In genomic region chr5:372911-373709, GRCh38 we compare ENCODE assay signal across 8 cellular contexts. TPM values are rescaled to one million over a fixed set of nuclear protein-coding genes. Genes with fewer than 3 reads are reported as not detected.
DNase-seq lines count a peak whose midpoint lies in the region; FAIRE-seq and TF ChIP-seq lines count a peak whose summit lies in the region.

No MANE protein-coding gene starts in this region.

- H3F3A ChIP-seq in neural progenitor cell (ENCODE audit: low read depth): no peaks in the 10 kb centered on the region

- H3K27me3 ChIP-seq in HUES6 (ENCODE audit: control insufficient read depth, insufficient read depth, low read length) (peaks cover 55% of the 10 kb centered on the region), neural progenitor cell (peaks cover 48% of the 10 kb centered on the region)

- peak overlapping the region; percentile 80 for H3K27ac Mint-ChIP-seq in activated naive CD4-positive, alpha-beta T cell treated with anti-CD3 and anti-CD28 coated beads, Interleukin-2, amount 10 ng/mL, durations not matched to agents 7 days and 5 days
- H3K27ac Mint-ChIP-seq in activated naive CD8-positive, alpha-beta T cell treated with anti-CD3 and anti-CD28 coated beads for 36 hours: peak overlapping the region; percentile 90
- H3K27ac Mint-ChIP-seq in neural progenitor cell: no peak overlapping the region
- H3K27ac Mint-ChIP-seq in endothelial cell (ENCODE audit: unreplicated experiment): no peak overlapping the region

- H3K4me2 ChIP-seq in neural progenitor cell: peak overlapping the region; percentile 81

- H3K4me3 Mint-ChIP-seq in activated naive CD4-positive, alpha-beta T cell treated with anti-CD3 and anti-CD28 coated beads, Interleukin-2, amount 10 ng/mL, durations not matched to agents 7 days and 5 days: peak overlapping the region; percentile 62
- H3K4me3 Mint-ChIP-seq in activated naive CD8-positive, alpha-beta T cell treated with anti-CD3 and anti-CD28 coated beads for 36 hours: peak overlapping the region; percentile 66
- H3K4me3 Mint-ChIP-seq in neural progenitor cell: no peak overlapping the region
- no peak overlapping the region for H3K4me3 Mint-ChIP-seq in endothelial cell (ENCODE audit: unreplicated experiment)

- FAIRE-seq in urothelium cell line (lab: Jason Lieb, UNC): no peak

- no peaks in the 10 kb centered on the region for H3K79me2 ChIP-seq in neural progenitor cell (ENCODE audit: low read depth)

- no peaks in the 10 kb centered on the region for H3K9me3 ChIP-seq in HUES6 (ENCODE audit: control insufficient read depth, insufficient read depth, low read depth, low read length)
- no peaks in the 10 kb centered on the region for H3K9me3 ChIP-seq in neural progenitor cell (ENCODE audit: low read depth)

- no peak overlapping the region for H2AFZ ChIP-seq in neural progenitor cell (replicated peaks)

- TF ChIP-seq CTCF in neural progenitor cell (IDR thresholded peaks at IDR 0.05): no peak
- TF ChIP-seq CTCF in endothelial cell (IDR thresholded peaks at IDR 0.05; ENCODE audit: unreplicated experiment): no peak

- H3K9ac ChIP-seq in HUES6 (ENCODE audit: low read length) (no peak overlapping the region), neural progenitor cell (no peak overlapping the region)

- H3K27ac ChIP-seq in HUES6 (ENCODE audit: low read depth, low read length) (no peak overlapping the region), neural progenitor cell (no peak overlapping the region)

- no peaks in the 10 kb centered on the region for H3K27me3 Mint-ChIP-seq in activated naive CD4-positive, alpha-beta T cell treated with anti-CD3 and anti-CD28 coated beads, Interleukin-2, amount 10 ng/mL, durations not matched to agents 7 days and 5 days
- H3K27me3 Mint-ChIP-seq in activated naive CD8-positive, alpha-beta T cell treated with anti-CD3 and anti-CD28 coated beads for 36 hours: no peaks in the 10 kb centered on the region
- H3K27me3 Mint-ChIP-seq in neural progenitor cell (ENCODE audit: insufficient read depth, low read depth) (peaks cover 26% of the 10 kb centered on the region), endothelial cell (ENCODE audit: unreplicated experiment) (peaks cover 6% of the 10 kb centered on the region)

- no peak for DNase-seq in activated naive CD4-positive, alpha-beta T cell treated with anti-CD3 and anti-CD28 coated beads, Interleukin-2, amount 10 ng/mL, durations not matched to agents 7 days and 5 days
- DNase-seq in activated naive CD4-positive, alpha-beta T cell treated with anti-CD3 and anti-CD28 coated beads, Interleukin-2, amount 50 U/mL, for 16 hours: no peak
- no peak for DNase-seq in activated naive CD8-positive, alpha-beta T cell treated with anti-CD3 and anti-CD28 coated beads for 36 hours
- DNase-seq in neural progenitor cell (ENCODE audit: low spot score) (no peak), endothelial cell (ENCODE audit: low spot score) (no peak), urothelium cell line (ENCODE audit: low spot score) (no peak), glomerular visceral epithelial cell (ENCODE audit: extremely low spot score) (no peak)

- peaks cover 85% of the 10 kb centered on the region for H3K4me1 Mint-ChIP-seq in activated naive CD4-positive, alpha-beta T cell treated with anti-CD3 and anti-CD28 coated beads, Interleukin-2, amount 10 ng/mL, durations not matched to agents 7 days and 5 days
- peaks cover 71% of the 10 kb centered on the region for H3K4me1 Mint-ChIP-seq in activated naive CD8-positive, alpha-beta T cell treated with anti-CD3 and anti-CD28 coated beads for 36 hours
- H3K4me1 Mint-ChIP-seq in neural progenitor cell (peaks cover 3% of the 10 kb centered on the region), endothelial cell (ENCODE audit: unreplicated experiment) (peaks cover 14% of the 10 kb centered on the region)

- H3K36me3 Mint-ChIP-seq in activated naive CD4-positive, alpha-beta T cell treated with anti-CD3 and anti-CD28 coated beads, Interleukin-2, amount 10 ng/mL, durations not matched to agents 7 days and 5 days: peaks cover 28% of the 10 kb centered on the region
- peaks cover 55% of the 10 kb centered on the region for H3K36me3 Mint-ChIP-seq in activated naive CD8-positive, alpha-beta T cell treated with anti-CD3 and anti-CD28 coated beads for 36 hours
- H3K36me3 Mint-ChIP-seq in neural progenitor cell: no peaks in the 10 kb centered on the region
- no peaks in the 10 kb centered on the region for H3K36me3 Mint-ChIP-seq in endothelial cell (ENCODE audit: low read depth, unreplicated experiment)

- H3K36me3 ChIP-seq in HUES6 (ENCODE audit: control insufficient read depth, insufficient read depth, low read length) (no peaks in the 10 kb centered on the region), neural progenitor cell (no peaks in the 10 kb centered on the region)

- H3K4me3 ChIP-seq in HUES6 (ENCODE audit: low read depth, low read length) (peak overlapping the region; percentile 47), neural progenitor cell (peak overlapping the region; percentile 46)

- CTCF ChIA-PET in activated naive CD4-positive, alpha-beta T cell treated with anti-CD3 and anti-CD28 coated beads, Interleukin-2, amount 10 ng/mL, durations not matched to agents 7 days and 5 days (lab: Charles Lee): no interaction called here

- H3K4me1 ChIP-seq in HUES6 (ENCODE audit: control insufficient read depth, insufficient read depth, low read length) (peaks cover 6% of the 10 kb centered on the region; the same call in 1 of the 2 replicates), neural progenitor cell (peaks cover 5% of the 10 kb centered on the region)

- H4K20me1 ChIP-seq in neural progenitor cell (ENCODE audit: low read depth): no peaks in the 10 kb centered on the region

- no peaks in the 10 kb centered on the region for H3K9me3 Mint-ChIP-seq in activated naive CD4-positive, alpha-beta T cell treated with anti-CD3 and anti-CD28 coated beads, Interleukin-2, amount 10 ng/mL, durations not matched to agents 7 days and 5 days
- no peaks in the 10 kb centered on the region for H3K9me3 Mint-ChIP-seq in activated naive CD8-positive, alpha-beta T cell treated with anti-CD3 and anti-CD28 coated beads for 36 hours
- no peaks in the 10 kb centered on the region for H3K9me3 Mint-ChIP-seq in neural progenitor cell
- H3K9me3 Mint-ChIP-seq in endothelial cell (ENCODE audit: unreplicated experiment): no peaks in the 10 kb centered on the region

RNA-seq across cellular contexts. Expression of gene AHRR, which starts 51.6 kb away (rescaled TPM):
- 10 to 100 TPM; 24.0 to 26.6 TPM for total RNA-seq in activated naive CD8-positive, alpha-beta T cell treated with anti-CD3 and anti-CD28 coated beads for 36 hours
- total RNA-seq in neural progenitor cell (ENCODE audit: low replicate concordance) (0.34 and 0.68 TPM in 2 replicates), endothelial cell (ENCODE audit: unreplicated experiment) (8.7 TPM)

Comparison
In these comparisons a context has a peak if more than half of its experiments do, and no peak if none do; other contexts are left out.
1. H3K27ac Mint-ChIP-seq: peak in activated naive CD4-positive, alpha-beta T cell treated with anti-CD3 and anti-CD28 coated beads, Interleukin-2, amount 10 ng/mL, durations not matched to agents 7 days and 5 days (single experiment) and activated naive CD8-positive, alpha-beta T cell treated with anti-CD3 and anti-CD28 coated beads for 36 hours (single experiment); none in neural progenitor cell (single experiment) and endothelial cell (single experiment).
2. H3K4me3 Mint-ChIP-seq: peak in activated naive CD4-positive, alpha-beta T cell treated with anti-CD3 and anti-CD28 coated beads, Interleukin-2, amount 10 ng/mL, durations not matched to agents 7 days and 5 days (single experiment) and activated naive CD8-positive, alpha-beta T cell treated with anti-CD3 and anti-CD28 coated beads for 36 hours (single experiment); none in neural progenitor cell (single experiment) and endothelial cell (single experiment).